Comparison of ENCODE assay signal across 8 cellular contexts in genomic region chr6:122322824-122323223, GRCh38.
DNase-seq lines count a peak whose midpoint lies in the region; ATAC-seq and TF ChIP-seq lines count a peak whose summit lies in the region.

No MANE protein-coding gene starts in this region.

- no peaks in the 10 kb centered on the region for H3K27me3 ChIP-seq in CD8-positive, alpha-beta memory T cell (ENCODE audit: insufficient read depth, low read length, poor library complexity, severe bottlenecking)
- H3K27me3 ChIP-seq in vagina (no peaks in the 10 kb centered on the region), WERI-Rb-1 (ENCODE audit: insufficient read depth, low read depth, severe bottlenecking) (no peaks in the 10 kb centered on the region)

- H3K36me3 ChIP-seq in CD8-positive, alpha-beta memory T cell (ENCODE audit: insufficient read depth, low read length): no peaks in the 10 kb centered on the region
- H3K36me3 ChIP-seq in vagina (no peaks in the 10 kb centered on the region), WERI-Rb-1 (no peaks in the 10 kb centered on the region)

- peaks cover 16 to 20% (median 20%) of the 10 kb centered on the region in 3 donors for H3K4me1 Mint-ChIP-seq in CD8-positive, alpha-beta memory T cell
- H3K4me1 Mint-ChIP-seq in activated B cell treated with CpG ODN at 0.5 μM for 24 hours: peaks cover 12% of the 10 kb centered on the region
- peaks cover 13 to 16% of the 10 kb centered on the region in 2 donors for H3K4me1 Mint-ChIP-seq in immature natural killer cell

- peaks cover 0 to 1% of the 10 kb centered on the region in 2 donors for H3K27me3 Mint-ChIP-seq in CD8-positive, alpha-beta memory T cell
- H3K27me3 Mint-ChIP-seq in activated B cell treated with CpG ODN at 0.5 μM for 24 hours (no peaks in the 10 kb centered on the region), immature natural killer cell (ENCODE audit: low read depth in 3 of 3) (peaks cover 0 to 3% (median 2%) of the 10 kb centered on the region in 3 donors)

- CTCF ChIA-PET in CD8-positive, alpha-beta memory T cell (lab: Charles Lee): no interaction called here
- CTCF ChIA-PET in activated B cell treated with CpG ODN at 0.5 μM for 24 hours (lab: Charles Lee): no interaction called here

- no peak overlapping the region for H3K27ac ChIP-seq in CD8-positive, alpha-beta memory T cell (ENCODE audit: low read depth, low read length)
- H3K27ac ChIP-seq in vagina: no peak overlapping the region
- H3K27ac ChIP-seq in WERI-Rb-1: no peak overlapping the region

- TF ChIP-seq POLR2A in vagina (IDR thresholded peaks at IDR 0.05): no peak

- H3K4me1 ChIP-seq in CD8-positive, alpha-beta memory T cell (ENCODE audit: insufficient read depth, low read length): no peaks in the 10 kb centered on the region
- H3K4me1 ChIP-seq in vagina: no peaks in the 10 kb centered on the region

- peak overlapping the region; percentile 85 to 93 (median 88) for H3K4me3 Mint-ChIP-seq in CD8-positive, alpha-beta memory T cell
- H3K4me3 Mint-ChIP-seq in activated B cell treated with CpG ODN at 0.5 μM for 24 hours: peak overlapping the region; percentile 82
- peak overlapping the region; percentile 79 to 93 (median 91) for H3K4me3 Mint-ChIP-seq in immature natural killer cell

- no peak for TF ChIP-seq CTCF in activated B cell treated with CpG ODN at 0.5 μM for 24 hours (IDR thresholded peaks at IDR 0.05)
- no peak for TF ChIP-seq CTCF in vagina (IDR thresholded peaks at IDR 0.05)
- TF ChIP-seq CTCF in WERI-Rb-1 (IDR thresholded peaks at IDR 0.05; ENCODE audit: low read depth, low read length): no peak

- POLR2A ChIA-PET in CD8-positive, alpha-beta memory T cell (lab: Charles Lee): no interaction called here
- POLR2A ChIA-PET in activated B cell treated with CpG ODN at 0.5 μM for 24 hours (lab: Charles Lee): no interaction called here

- H3K27ac Mint-ChIP-seq in CD8-positive, alpha-beta memory T cell: peak overlapping the region in 6 of 8 donors; percentile 1 to 88 (median 82)
- no peak overlapping the region for H3K27ac Mint-ChIP-seq in activated B cell treated with CpG ODN at 0.5 μM for 24 hours
- peak overlapping the region; percentile 24 to 90 (median 70) for H3K27ac Mint-ChIP-seq in immature natural killer cell

- no peaks in the 10 kb centered on the region for H3K9me3 ChIP-seq in CD8-positive, alpha-beta memory T cell (ENCODE audit: low read length)
- H3K9me3 ChIP-seq in vagina (no peaks in the 10 kb centered on the region), WERI-Rb-1 (ENCODE audit: severe bottlenecking) (no peaks in the 10 kb centered on the region)

- peaks cover 0 to 6% (median 0%) of the 10 kb centered on the region in 5 donors for H3K9me3 Mint-ChIP-seq in CD8-positive, alpha-beta memory T cell
- H3K9me3 Mint-ChIP-seq in activated B cell treated with CpG ODN at 0.5 μM for 24 hours (no peaks in the 10 kb centered on the region), immature natural killer cell (peaks cover 0 to 6% (median 0%) of the 10 kb centered on the region in 6 donors)

- peak in 1 of 5 donors; percentile 5 for DNase-seq in CD8-positive, alpha-beta memory T cell
- DNase-seq in activated B cell treated with CpG ODN at 0.5 μM for 24 hours (no peak), immature natural killer cell (peak in 1 of 3 donors; percentile 0), vagina (ENCODE audit: extremely low spot score in 2 of 2) (no peak), WERI-Rb-1 (no peak), HK-2 (ENCODE audit: unreplicated experiment) (no peak)
- DNase-seq in stimulated activated CD4-positive, alpha-beta T cell treated with anti-CD3 and anti-CD28 coated beads, Interleukin-4, amount 100 ng/mL, for 24 hours: no peak

- intact Hi-C loops in activated B cell treated with CpG ODN at 0.5 μM for 24 hours (cut with micrococcal nuclease): no loop called here
- intact Hi-C loops in vagina (cut with DNase I): no loop called here

- peak; percentile 55 for ATAC-seq in HG03354 (IDR thresholded peaks at IDR 0.05; ENCODE audit: poor library complexity, severe bottlenecking, unreplicated experiment)
- ATAC-seq in activated B cell treated with CpG ODN at 0.5 μM for 24 hours (ENCODE audit: low read depth): no peak

- peak overlapping the region; percentile 58 for H3K4me3 ChIP-seq in CD8-positive, alpha-beta memory T cell (ENCODE audit: low read length)
- H3K4me3 ChIP-seq in vagina (peak overlapping the region; percentile 7 to 31), WERI-Rb-1 (ENCODE audit: low read depth, low read length) (no peak overlapping the region)

- H3K36me3 Mint-ChIP-seq in CD8-positive, alpha-beta memory T cell: no peaks in the 10 kb centered on the region
- no peaks in the 10 kb centered on the region for H3K36me3 Mint-ChIP-seq in activated B cell treated with CpG ODN at 0.5 μM for 24 hours (ENCODE audit: low read depth)
- no peaks in the 10 kb centered on the region for H3K36me3 Mint-ChIP-seq in immature natural killer cell
